27 cellular contexts compared by ENCODE assay signal in genomic region chr14:100965296-100965695, GRCh38.
"Had no signal": no experiment of that assay in that cellular context is flagged by ENCODE, and none has a peak within 500 bp of the region (broad histone marks: within the 10 kb centered on the region; RNA-seq: fewer than 3 reads in every experiment).

No MANE protein-coding gene starts in this region.

- FAIRE-seq: colon, islet of Langerhans, pancreas, small intestine had no signal

- H3K4me3 ChIP-seq: dorsolateral prefrontal cortex, gastrocnemius medialis, heart right ventricle, lower lobe of right lung, pancreas, right lobe of liver, stomach, thyroid gland, vagina had no signal

- H3K36me3 Mint-ChIP-seq: memory B cell; naive B cell; natural killer cell treated with Interleukin-12 subunit alpha and Interleukin-12 subunit beta and Interleukin-15 and Interleukin-18, amount 100 ng/mL, for 72 hours had no signal

- H3K9me3 Mint-ChIP-seq: naive B cell; natural killer cell treated with Interleukin-12 subunit alpha and Interleukin-12 subunit beta and Interleukin-15 and Interleukin-18, amount 100 ng/mL, for 72 hours had no signal

- H3K4me3 Mint-ChIP-seq: memory B cell; naive B cell; natural killer cell treated with Interleukin-12 subunit alpha and Interleukin-12 subunit beta and Interleukin-15 and Interleukin-18, amount 100 ng/mL, for 72 hours; neural crest cell had no signal

- H3K27ac Mint-ChIP-seq: memory B cell; naive B cell; natural killer cell treated with Interleukin-12 subunit alpha and Interleukin-12 subunit beta and Interleukin-15 and Interleukin-18, amount 100 ng/mL, for 72 hours had no signal

- DNase-seq: dorsolateral prefrontal cortex; effector CD4-positive, alpha-beta T cell; gastrocnemius medialis; glutamatergic neuron; heart right ventricle; hippocampal formation; left colon; left ventricle myocardium superior; lower lobe of right lung; naive B cell; pancreas; right lobe of liver; small intestine; stimulated activated CD4-positive, alpha-beta T cell treated with anti-CD3 and anti-CD28 coated beads, Interleukin-15, amount 100 ng/mL, for 24 hours; stimulated activated CD4-positive, alpha-beta T cell treated with anti-CD3 and anti-CD28 coated beads, Interleukin-2, amount 100 ng/mL, for 48 hours; stimulated activated CD8-positive, alpha-beta memory T cell treated with anti-CD3 and anti-CD28 coated beads, Interleukin-4, amount 100 ng/mL, for 48 hours; stimulated activated naive CD4-positive, alpha-beta T cell; stomach; thyroid gland; trophoblast cell had no signal

- H3K9me3 ChIP-seq: gastrocnemius medialis, heart right ventricle, lower lobe of right lung, neutrophil, pancreas, right lobe of liver, stomach, thyroid gland, vagina had no signal

- H3K27ac ChIP-seq: dorsolateral prefrontal cortex, gastrocnemius medialis, heart right ventricle, lower lobe of right lung, neutrophil, pancreas, right lobe of liver, stomach, thyroid gland, vagina had no signal

- H3K4me1 ChIP-seq: gastrocnemius medialis, heart right ventricle, lower lobe of right lung, pancreas, right lobe of liver, stomach, thyroid gland, vagina had no signal

- H3K36me3 ChIP-seq: gastrocnemius medialis, heart right ventricle, lower lobe of right lung, neutrophil, pancreas, right lobe of liver, stomach, thyroid gland, vagina had no signal

- ATAC-seq: gastrocnemius medialis; heart right ventricle; left colon; left ventricle myocardium superior; lower lobe of right lung; natural killer cell treated with Interleukin-12 subunit alpha and Interleukin-12 subunit beta and Interleukin-15 and Interleukin-18, amount 100 ng/mL, for 72 hours; pancreas; right lobe of liver had no signal

- H3K4me1 Mint-ChIP-seq: memory B cell, naive B cell, neural crest cell had no signal

- H3K27me3 ChIP-seq: dorsolateral prefrontal cortex, gastrocnemius medialis, heart right ventricle, neutrophil, pancreas, right lobe of liver, thyroid gland, vagina had no signal
